8 cellular contexts compared by ENCODE assay signal in the genomic region with DNA sequence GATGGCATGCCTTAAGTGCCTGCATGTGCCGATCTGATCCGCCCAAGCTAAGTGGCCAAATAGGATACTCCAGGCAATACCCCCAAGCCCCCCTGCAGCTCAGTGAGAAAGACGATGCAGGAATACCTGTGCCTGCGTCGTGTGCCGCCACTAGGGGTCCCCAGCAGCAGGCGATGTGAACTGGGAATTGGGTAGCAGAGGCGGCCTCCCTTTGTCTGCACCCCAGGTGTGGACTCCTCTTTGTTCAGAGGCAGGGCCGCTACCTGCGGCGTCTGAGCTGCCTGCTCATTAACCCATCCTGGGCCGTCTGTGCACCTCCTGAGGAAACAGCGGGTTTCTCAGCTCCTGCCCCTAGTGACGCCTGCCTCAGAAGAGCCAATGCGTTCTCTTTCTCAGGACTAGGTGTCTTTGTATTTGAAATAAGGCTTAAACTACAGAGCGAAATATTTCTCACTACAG. TPM values are rescaled to one million over a fixed set of nuclear protein-coding genes. Genes with fewer than 3 reads are reported as not detected.
DNase-seq lines count a peak whose midpoint lies in the region; TF ChIP-seq lines count a peak whose summit lies in the region.

No MANE protein-coding gene starts in this region.

- in situ Hi-C loops in G401 (cut with HindIII; ENCODE audit: low sequenced_read_pairs) = no loop called here

- peaks cover 18% of the 10 kb centered on the region for H3K27me3 ChIP-seq in HL-60 (ENCODE audit: insufficient read depth, poor library complexity, severe bottlenecking)
- H3K27me3 ChIP-seq in neutrophil = peaks cover 58% of the 10 kb centered on the region

- TF ChIP-seq CTCF in HL-60 (IDR thresholded peaks at IDR 0.05; ENCODE audit: insufficient read depth, low read length) (peak; percentile 50), neutrophil (IDR thresholded peaks at IDR 0.05) (peak; percentile 20)

- H3K36me3 ChIP-seq in neutrophil = no peaks in the 10 kb centered on the region

- H3K4me3 ChIP-seq in HL-60 (replicated peaks; ENCODE audit: insufficient read depth, low read length) (no peak overlapping the region), neutrophil (ENCODE audit: low read depth in 1 of 2, low read length in 1 of 2) (no peak overlapping the region)

- H3K9me3 ChIP-seq in neutrophil = no peaks in the 10 kb centered on the region

- no peak overlapping the region for H3K27ac ChIP-seq in HL-60 (replicated peaks)
- H3K27ac ChIP-seq in neutrophil = no peak overlapping the region

- peak; percentile 84 for DNase-seq in G401 (ENCODE audit: low spot score)
- peak in 1 of 2 experiments; percentile 44 for DNase-seq in HL-60 (ENCODE audit: low read depth in 1 of 2, low spot score in 1 of 2)
- peak; percentile 90 for DNase-seq in NCI-H82 (lab: John Stamatoyannopoulos, UW)
- DNase-seq in activated T-cell treated with anti-CD3 and anti-CD28 coated beads, Interleukin-2, amount 50 U/mL, for 1 hour = peak; percentile 61
- DNase-seq in fibroblast of the conjunctiva (ENCODE audit: low read depth) = peak; percentile 2
- DNase-seq in ureter (ENCODE audit: low spot score) = peak; percentile 66
- no peak for DNase-seq in foreskin melanocyte

- peaks cover 5 to 9% of the 10 kb centered on the region in 2 experiments for H3K4me1 ChIP-seq in neutrophil (ENCODE audit: control insufficient read depth in 1 of 2, insufficient read depth in 1 of 2, low read depth in 1 of 2, low read length in 1 of 2)

RNA-seq across cellular contexts. Expression of gene CHN2, which starts 4.8 kb away (rescaled TPM):
- not detected in 2 replicates for total RNA-seq in G401 (2014; rRNA removed; shearing (Covaris generic))
- 34.2 TPM for total RNA-seq in ureter

RNA-seq across cellular contexts. Expression of gene CPVL, which starts 43.4 kb away (rescaled TPM):
- total RNA-seq in G401 (2014; rRNA removed; shearing (Covaris generic)) = not detected in 2 replicates
- total RNA-seq in ureter = 15.6 TPM

Comparison
In these comparisons a context has a peak if more than half of its experiments do, and no peak if none do; other contexts are left out.
1. RNA of gene CHN2, which starts 4.8 kb away (total RNA-seq): 34.2 TPM in ureter (single experiment); not detected in G401; every median in the first group is over 10 times any median in the second.
2. RNA of gene CPVL, which starts 43.4 kb away (total RNA-seq): 15.6 TPM in ureter (single experiment); not detected in G401; every median in the first group is over 10 times any median in the second.